In genomic region chr14:95497561-95498011, GRCh38 we compare ENCODE assay signal across 11 cellular contexts. TPM values are rescaled to one million over a fixed set of nuclear protein-coding genes. Genes with fewer than 3 reads are reported as not detected.
DNase-seq lines count a peak whose midpoint lies in the region; ATAC-seq and TF ChIP-seq lines count a peak whose summit lies in the region.
"Had no signal": no experiment of that assay in that cellular context is flagged by ENCODE, and none has a peak within 500 bp of the region (broad histone marks: within the 10 kb centered on the region; RNA-seq: fewer than 3 reads in every experiment).

No MANE protein-coding gene starts in this region.

- no peaks in the 10 kb centered on the region for H3K9me3 Mint-ChIP-seq in CD4-positive, alpha-beta T cell
- H3K9me3 Mint-ChIP-seq in activated T-helper 1 cell treated with anti-CD3 and anti-CD28 coated beads, Interleukin-12 subunit alpha, Interleukin-12 subunit beta, Interleukin-2, Interleukin-4 antibody, amounts not matched to agents 30 ng/mL and 10 ng/mL and 1 ng/mL, durations not matched to agents 14 hours and 24 hours and 36 hours = no peaks in the 10 kb centered on the region
- no peaks in the 10 kb centered on the region for H3K9me3 Mint-ChIP-seq in nephron
- H3K9me3 Mint-ChIP-seq: CD8-positive, alpha-beta T cell had no signal

- POLR2A ChIA-PET in CD4-positive, alpha-beta T cell (lab: Charles Lee) = interaction anchor here (2.2 to 2.7 kb wide), 2 partner anchors 18 kb away, joined by 7 to 13 read pairs; partner anchors contain the start of gene SYNE3

- no peak overlapping the region for H4K8ac ChIP-seq in trophoblast cell (ENCODE audit: low read depth, low read length)

- no peak overlapping the region for H3K4ac ChIP-seq in trophoblast cell (ENCODE audit: low read depth, low read length)

- H3K36me3 Mint-ChIP-seq in CD4-positive, alpha-beta T cell (ENCODE audit: low read depth) = peaks cover 29% of the 10 kb centered on the region
- peaks cover 18% of the 10 kb centered on the region for H3K36me3 Mint-ChIP-seq in activated T-helper 1 cell treated with anti-CD3 and anti-CD28 coated beads, Interleukin-12 subunit alpha, Interleukin-12 subunit beta, Interleukin-2, Interleukin-4 antibody, amounts not matched to agents 30 ng/mL and 10 ng/mL and 1 ng/mL, durations not matched to agents 14 hours and 24 hours and 36 hours (ENCODE audit: low read depth)
- H3K36me3 Mint-ChIP-seq in nephron (ENCODE audit: low read depth) = no peaks in the 10 kb centered on the region

- H3K9me3 ChIP-seq in CD4-positive, alpha-beta T cell (ENCODE audit: control insufficient read depth, low read length) = no peaks in the 10 kb centered on the region
- no peaks in the 10 kb centered on the region for H3K9me3 ChIP-seq in trophoblast cell (ENCODE audit: insufficient read depth, low read depth, low read length)

- no peak for DNase-seq in CD4-positive, alpha-beta T cell
- DNase-seq in LHCN-M2 (ENCODE audit: low read depth) = peak; percentile 87
- DNase-seq in activated T-helper 1 cell treated with anti-CD3 and anti-CD28 coated beads, Interleukin-12 subunit alpha, Interleukin-12 subunit beta, Interleukin-2, Interleukin-4 antibody, amounts not matched to agents 30 ng/mL and 10 ng/mL and 1 ng/mL, durations not matched to agents 14 hours and 24 hours and 36 hours (ENCODE audit: low spot score) = no peak
- DNase-seq in activated CD4-positive, alpha-beta T cell treated with anti-CD3 and anti-CD28 coated beads for 1 hour = no peak
- DNase-seq in NCI-H1105 (lab: John Stamatoyannopoulos, UW) = no peak
- DNase-seq in trophoblast cell = no peak
- DNase-seq in NCI-H748 (lab: John Stamatoyannopoulos, UW; ENCODE audit: unreplicated experiment) = no peak
- DNase-seq: CD8-positive, alpha-beta T cell; PC-3; T1000 had no signal

- no peaks in the 10 kb centered on the region for H3K27me3 Mint-ChIP-seq in CD4-positive, alpha-beta T cell
- no peaks in the 10 kb centered on the region for H3K27me3 Mint-ChIP-seq in activated T-helper 1 cell treated with anti-CD3 and anti-CD28 coated beads, Interleukin-12 subunit alpha, Interleukin-12 subunit beta, Interleukin-2, Interleukin-4 antibody, amounts not matched to agents 30 ng/mL and 10 ng/mL and 1 ng/mL, durations not matched to agents 14 hours and 24 hours and 36 hours (ENCODE audit: insufficient read depth)
- H3K27me3 Mint-ChIP-seq in nephron (ENCODE audit: low read depth) = peaks cover 19% of the 10 kb centered on the region

- no peak overlapping the region for H2BK12ac ChIP-seq in trophoblast cell (ENCODE audit: low read length)

- H3K18ac ChIP-seq in trophoblast cell (ENCODE audit: low read length) = no peak overlapping the region

- peaks cover 77% of the 10 kb centered on the region for H3K4me1 Mint-ChIP-seq in CD4-positive, alpha-beta T cell (ENCODE audit: low read depth)
- H3K4me1 Mint-ChIP-seq in activated T-helper 1 cell treated with anti-CD3 and anti-CD28 coated beads, Interleukin-12 subunit alpha, Interleukin-12 subunit beta, Interleukin-2, Interleukin-4 antibody, amounts not matched to agents 30 ng/mL and 10 ng/mL and 1 ng/mL, durations not matched to agents 14 hours and 24 hours and 36 hours (ENCODE audit: low read depth) = peaks cover 66% of the 10 kb centered on the region
- peaks cover 69% of the 10 kb centered on the region for H3K4me1 Mint-ChIP-seq in nephron

- no peak overlapping the region for H3K27ac ChIP-seq in CD4-positive, alpha-beta T cell (ENCODE audit: low read depth, low read length)
- H3K27ac ChIP-seq in trophoblast cell (ENCODE audit: low read depth, low read length) = no peak overlapping the region

- H3K9ac ChIP-seq in trophoblast cell (ENCODE audit: low read length) = no peak overlapping the region

- H4K91ac ChIP-seq in trophoblast cell (ENCODE audit: low read depth, low read length) = no peak overlapping the region

- no peak for TF ChIP-seq CTCF in CD4-positive, alpha-beta T cell (IDR thresholded peaks at IDR 0.05)
- no peak for TF ChIP-seq CTCF in nephron (IDR thresholded peaks at IDR 0.05; ENCODE audit: unreplicated experiment in 3 of 3)

- no peak overlapping the region for H3K4me2 ChIP-seq in trophoblast cell (ENCODE audit: low read length)

- no peak overlapping the region for H4K12ac ChIP-seq in trophoblast cell (ENCODE audit: low read depth, low read length)

- H3K14ac ChIP-seq in trophoblast cell (ENCODE audit: low read length) = no peak overlapping the region

- intact Hi-C loops in CD4-positive, alpha-beta T cell (cut with DNase I, micrococcal nuclease) = loop anchor here in 1 of 2 experiments (5.0 kb wide), 1 partner anchor 35 kb away; no protein-coding TSS in a partner anchor
- intact Hi-C loops in activated T-helper 1 cell treated with anti-CD3 and anti-CD28 coated beads, Interleukin-12 subunit alpha, Interleukin-12 subunit beta, Interleukin-2, Interleukin-4 antibody, amounts not matched to agents 30 ng/mL and 10 ng/mL and 1 ng/mL, durations not matched to agents 14 hours and 24 hours and 36 hours (cut with micrococcal nuclease) = loop anchor here (1.0 kb wide), 1 partner anchor 10 kb away; no protein-coding TSS in a partner anchor

- CTCF ChIA-PET in CD4-positive, alpha-beta T cell (lab: Charles Lee) = no interaction called here

- H3K4me1 ChIP-seq in trophoblast cell (ENCODE audit: control insufficient read depth in 1 of 2, insufficient read depth in 2 of 2, low read length in 2 of 2) = peaks cover 3 to 10% of the 10 kb centered on the region in 2 experiments

- no CpG with 5 or more reads among the region's 9 CpGs for WGBS in trophoblast cell (ENCODE audit: extremely low coverage, insufficient coverage, insufficient read length)

- no peaks in the 10 kb centered on the region for H3K27me3 ChIP-seq in CD4-positive, alpha-beta T cell (ENCODE audit: control insufficient read depth, insufficient read depth, low read length)
- H3K27me3 ChIP-seq in trophoblast cell (ENCODE audit: insufficient read depth, low read length) = no peaks in the 10 kb centered on the region

- no peak overlapping the region for H2AFZ ChIP-seq in trophoblast cell (ENCODE audit: insufficient read depth, low read length, poor library complexity)

- H2AK5ac ChIP-seq in trophoblast cell (ENCODE audit: low read length) = no peak overlapping the region

- no peak for ATAC-seq in CD4-positive, alpha-beta T cell (ENCODE audit: poor library complexity)
- ATAC-seq: CD8-positive, alpha-beta T cell; PC-3 had no signal

- H3K27ac Mint-ChIP-seq in CD4-positive, alpha-beta T cell = peak overlapping the region; percentile 68
- peak overlapping the region; percentile 61 for H3K27ac Mint-ChIP-seq in activated T-helper 1 cell treated with anti-CD3 and anti-CD28 coated beads, Interleukin-12 subunit alpha, Interleukin-12 subunit beta, Interleukin-2, Interleukin-4 antibody, amounts not matched to agents 30 ng/mL and 10 ng/mL and 1 ng/mL, durations not matched to agents 14 hours and 24 hours and 36 hours
- H3K27ac Mint-ChIP-seq in nephron = peak overlapping the region; percentile 77 to 90 (median 87)
- H3K27ac Mint-ChIP-seq: CD8-positive, alpha-beta T cell had no signal

- no peak overlapping the region for H2BK120ac ChIP-seq in trophoblast cell (ENCODE audit: insufficient read depth, low read length, poor library complexity)

- no peaks in the 10 kb centered on the region for H3K36me3 ChIP-seq in trophoblast cell (ENCODE audit: control insufficient read depth in 1 of 2, insufficient read depth in 2 of 2, low read length in 2 of 2)

- no peak overlapping the region for H2BK5ac ChIP-seq in trophoblast cell (ENCODE audit: low read depth, low read length, poor library complexity)

- no peaks in the 10 kb centered on the region for H3K79me2 ChIP-seq in trophoblast cell (ENCODE audit: control insufficient read depth, insufficient read depth, low read length, poor library complexity)

- no peak overlapping the region for H3K4me3 Mint-ChIP-seq in CD4-positive, alpha-beta T cell
- H3K4me3 Mint-ChIP-seq in activated T-helper 1 cell treated with anti-CD3 and anti-CD28 coated beads, Interleukin-12 subunit alpha, Interleukin-12 subunit beta, Interleukin-2, Interleukin-4 antibody, amounts not matched to agents 30 ng/mL and 10 ng/mL and 1 ng/mL, durations not matched to agents 14 hours and 24 hours and 36 hours = no peak overlapping the region
- H3K4me3 Mint-ChIP-seq in nephron = no peak overlapping the region
- H3K4me3 Mint-ChIP-seq: CD8-positive, alpha-beta T cell had no signal

- no peak overlapping the region for H3K4me3 ChIP-seq in trophoblast cell (ENCODE audit: low read depth, low read length)

- no peaks in the 10 kb centered on the region for H3K79me1 ChIP-seq in trophoblast cell (ENCODE audit: low read length)

- no peak overlapping the region for H3K23ac ChIP-seq in trophoblast cell (ENCODE audit: low read length)

RNA-seq across cellular contexts. Expression of gene SYNE3, which starts 18.9 kb away (rescaled TPM):
- total RNA-seq in CD4-positive, alpha-beta T cell = 10 to 100 TPM; 29.4 to 31.4 TPM
- 8.4 and 12.5 TPM in 2 replicates for total RNA-seq in LHCN-M2 (2014; rRNA removed)
- polyA plus RNA-seq in LHCN-M2 (2012) = 3.2 TPM
- total RNA-seq in activated T-helper 1 cell treated with anti-CD3 and anti-CD28 coated beads, Interleukin-12 subunit alpha, Interleukin-12 subunit beta, Interleukin-2, Interleukin-4 antibody, amounts not matched to agents 30 ng/mL and 10 ng/mL and 1 ng/mL, durations not matched to agents 14 hours and 24 hours and 36 hours = 42.6 and 44.1 TPM in 2 replicates
- 0.81 and 0.86 TPM in 2 replicates for polyA plus RNA-seq in trophoblast cell (2013)

RNA-seq across cellular contexts. Expression of gene GLRX5, which starts 37.3 kb away (rescaled TPM):
- 10 to 100 TPM; 11.3 to 11.9 TPM for total RNA-seq in CD4-positive, alpha-beta T cell
- total RNA-seq in LHCN-M2 (2014; rRNA removed) = 39.9 and 46.9 TPM in 2 replicates
- polyA plus RNA-seq in LHCN-M2 (2012) = 37.3 TPM
- 46.7 and 48.9 TPM in 2 replicates for total RNA-seq in activated T-helper 1 cell treated with anti-CD3 and anti-CD28 coated beads, Interleukin-12 subunit alpha, Interleukin-12 subunit beta, Interleukin-2, Interleukin-4 antibody, amounts not matched to agents 30 ng/mL and 10 ng/mL and 1 ng/mL, durations not matched to agents 14 hours and 24 hours and 36 hours
- 44.9 and 47.3 TPM in 2 replicates for polyA plus RNA-seq in trophoblast cell (2013)
